In the genomic region with DNA sequence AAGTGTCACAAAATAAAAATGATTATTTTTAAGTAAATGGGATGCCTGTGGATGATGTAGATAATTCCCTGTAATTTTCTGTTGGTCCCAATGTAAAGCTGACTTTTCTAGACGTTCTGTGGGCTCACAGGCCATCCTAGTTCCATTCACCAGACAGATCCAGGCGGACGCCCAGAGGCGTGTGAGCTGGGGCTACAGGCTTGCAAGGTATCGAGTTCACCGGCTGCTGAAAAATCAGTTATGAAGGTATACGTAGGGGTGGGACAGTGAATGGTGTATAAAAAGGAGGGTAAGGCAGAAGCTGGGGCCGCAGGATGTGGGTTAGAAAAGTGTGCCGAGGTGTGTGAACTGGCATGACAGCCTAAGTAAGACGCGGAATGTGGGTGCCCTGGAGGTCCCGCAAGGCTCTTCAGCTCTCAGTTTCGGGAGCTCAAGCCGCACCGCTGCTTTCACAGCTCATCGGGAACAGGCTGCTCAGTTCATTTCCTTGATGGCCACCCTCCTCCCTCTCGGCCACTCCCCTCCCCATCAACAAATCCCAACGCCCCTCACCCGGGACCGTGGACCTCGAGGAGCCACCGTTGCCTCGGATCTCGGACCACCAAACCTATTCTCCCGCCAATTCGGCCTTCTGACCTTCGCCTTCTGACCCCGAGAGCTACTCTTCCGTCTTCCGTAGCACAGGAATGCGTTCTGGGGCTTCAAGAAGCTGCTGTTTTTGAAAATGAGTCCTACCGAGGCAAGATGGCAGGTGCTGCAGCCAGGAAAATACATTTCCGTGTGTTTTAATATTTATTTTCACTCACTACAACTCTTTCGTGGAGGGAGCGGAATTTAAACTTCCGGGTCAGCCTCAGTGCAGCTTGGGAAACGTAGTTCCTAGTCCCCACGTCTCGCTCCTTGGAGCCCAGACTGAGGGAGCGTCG, we compare ENCODE assay signal across 8 cellular contexts. TPM values are rescaled to one million over a fixed set of nuclear protein-coding genes. Genes with fewer than 3 reads are reported as not detected.
DNase-seq lines count a peak whose midpoint lies in the region; ATAC-seq lines count a peak whose summit lies in the region.

A gene with protein sequence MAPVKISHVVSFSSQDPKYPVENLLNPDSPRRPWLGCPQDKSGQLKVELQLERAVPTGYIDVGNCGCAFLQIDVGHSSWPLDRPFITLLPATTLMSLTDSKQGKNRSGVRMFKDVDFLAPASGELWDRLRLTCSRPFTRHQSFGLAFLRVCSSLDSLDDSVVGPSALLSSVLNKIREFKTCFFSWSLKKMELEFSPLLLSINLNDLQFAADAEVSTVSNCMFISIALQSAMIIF (minus strand): TSS at position 782 of the 926 bp plus-strand sequence. CDS start 5,241 bp downstream, outside the sequence.

- H2BK12ac ChIP-seq in mesenchymal stem cell (ENCODE audit: low read length in 2 of 2), result no peak within 1 kb of the TSS

- H4K91ac ChIP-seq in mesenchymal stem cell (ENCODE audit: low read length), result no peak within 1 kb of the TSS

- peak within 1 kb of the TSS; percentile 92 to 100 (median 99) for H3K27ac Mint-ChIP-seq in CD4-positive, alpha-beta memory T cell

- no peak within 1 kb of the TSS for H2AK5ac ChIP-seq in mesenchymal stem cell (ENCODE audit: low read length, severe bottlenecking)

- H3K4me1 Mint-ChIP-seq in CD4-positive, alpha-beta memory T cell, result peaks cover 35 to 55% (median 46%) of the 10 kb centered on the region in 4 donors

- peak within 1 kb of the TSS; percentile 92 to 96 for H3K4me3 ChIP-seq in CD4-positive, alpha-beta memory T cell (ENCODE audit: low read length in 2 of 2)
- H3K4me3 ChIP-seq in mesenchymal stem cell (ENCODE audit: insufficient read depth in 1 of 2, low read depth in 1 of 2, low read length in 2 of 2), result peak within 1 kb of the TSS; percentile 85 to 96

- peak within 1 kb of the TSS in 1 of 2 experiments; percentile 14 for H3K23ac ChIP-seq in mesenchymal stem cell (ENCODE audit: low read length in 2 of 2)

- CTCF ChIA-PET in CD4-positive, alpha-beta memory T cell (lab: Charles Lee; ENCODE audit: partially characterized antibody), result interaction anchor here (0.6 to 2.1 kb wide), 8 partner anchors 17 to 503 kb away, joined by 3 to 7 read pairs (median 4); no protein-coding TSS in a partner anchor

- no peaks in the 10 kb centered on the region for H3K9me3 Mint-ChIP-seq in CD4-positive, alpha-beta memory T cell

- peak within 1 kb of the TSS; percentile 90 for H3K9ac ChIP-seq in mesenchymal stem cell (ENCODE audit: low read length)

- no peaks in the 10 kb centered on the region for H3K36me3 ChIP-seq in CD4-positive, alpha-beta memory T cell (ENCODE audit: insufficient read depth, low read length)
- no peaks in the 10 kb centered on the region for H3K36me3 ChIP-seq in mesenchymal stem cell (ENCODE audit: control insufficient read depth in 1 of 2, insufficient read depth in 2 of 2, low read depth in 1 of 2, low read length in 2 of 2)

- H2BK5ac ChIP-seq in mesenchymal stem cell (ENCODE audit: low read depth, low read length, poor library complexity, severe bottlenecking), result peak within 1 kb of the TSS; percentile 48

- no peaks in the 10 kb centered on the region for H3K27me3 ChIP-seq in CD4-positive, alpha-beta memory T cell (ENCODE audit: insufficient read depth, low read length)
- no peaks in the 10 kb centered on the region for H3K27me3 ChIP-seq in mesenchymal stem cell (ENCODE audit: control insufficient read depth in 1 of 2, insufficient read depth in 1 of 2, low read length in 2 of 2)

- H3K27ac ChIP-seq in CD4-positive, alpha-beta memory T cell (ENCODE audit: low read depth, low read length), result peak within 1 kb of the TSS; percentile 84
- peak within 1 kb of the TSS; percentile 95 for H3K27ac ChIP-seq in mesenchymal stem cell (ENCODE audit: low read length, poor library complexity, severe bottlenecking)

- peak within 1 kb of the TSS; percentile 84 for H3K4me2 ChIP-seq in mesenchymal stem cell (ENCODE audit: low read length, poor library complexity, severe bottlenecking)

- ATAC-seq in GM19372 (IDR thresholded peaks at IDR 0.05; ENCODE audit: low read depth, unreplicated experiment) (peak; percentile 70), HG03469 (IDR thresholded peaks at IDR 0.05; ENCODE audit: unreplicated experiment) (peak; percentile 32)

- peak within 1 kb of the TSS; percentile 95 to 100 (median 98) for H3K4me3 Mint-ChIP-seq in CD4-positive, alpha-beta memory T cell

- H3K4ac ChIP-seq in mesenchymal stem cell (ENCODE audit: low read depth in 1 of 2, low read length in 2 of 2), result peak within 1 kb of the TSS; percentile 9 to 77

- DNase-seq in CD4-positive, alpha-beta memory T cell, result peak; percentile 1 to 93 (median 66)
- DNase-seq in NCI-H524 (lab: John Stamatoyannopoulos, UW) (peak; percentile 85 to 88), mesenchymal stem cell (peak; percentile 96)
- DNase-seq in activated CD4-positive, alpha-beta T cell treated with anti-CD3 and anti-CD28 coated beads, Interleukin-2, amount 50 U/mL, for 24 hours (ENCODE audit: low read depth in 1 of 2, low spot score in 1 of 2), result peak; percentile 51 to 67
- peak; percentile 65 for DNase-seq in effector CD8-positive, alpha-beta T cell (lab: John Stamatoyannopoulos, UW)
- peak; percentile 49 to 56 for DNase-seq in stimulated activated CD8-positive, alpha-beta memory T cell treated with anti-CD3 and anti-CD28 coated beads, Interleukin-2, amount 100 ng/mL, for 48 hours (ENCODE audit: low read depth in 2 of 2)

- H3K36me3 Mint-ChIP-seq in CD4-positive, alpha-beta memory T cell, result peaks cover 0 to 16% of the 10 kb centered on the region in 2 donors

- peaks cover 41% of the 10 kb centered on the region for H3K4me1 ChIP-seq in CD4-positive, alpha-beta memory T cell (ENCODE audit: insufficient read depth, low read length)
- peaks cover 8% of the 10 kb centered on the region for H3K4me1 ChIP-seq in mesenchymal stem cell (ENCODE audit: control insufficient read depth, insufficient read depth, low read depth, low read length)

- H3K18ac ChIP-seq in mesenchymal stem cell (ENCODE audit: low read depth in 1 of 2, low read length in 2 of 2), result peak within 1 kb of the TSS; percentile 60 to 82

- H3K14ac ChIP-seq in mesenchymal stem cell (ENCODE audit: low read length in 2 of 2), result peak within 1 kb of the TSS in 1 of 2 experiments; percentile 94

- H4K8ac ChIP-seq in mesenchymal stem cell (ENCODE audit: low read length), result peak within 1 kb of the TSS; percentile 82

- under 1% methylated on average over 40 of the region's 41 CpGs for WGBS in mesenchymal stem cell

- H3K27me3 Mint-ChIP-seq in CD4-positive, alpha-beta memory T cell, result no peaks in the 10 kb centered on the region

- H2AFZ ChIP-seq in mesenchymal stem cell (ENCODE audit: low read depth, low read length), result peak within 1 kb of the TSS; percentile 85

- no peaks in the 10 kb centered on the region for H3K9me3 ChIP-seq in CD4-positive, alpha-beta memory T cell (ENCODE audit: control insufficient read depth in 1 of 2, low read length in 2 of 2)
- H3K9me3 ChIP-seq in mesenchymal stem cell (ENCODE audit: control insufficient read depth, low read length), result no peaks in the 10 kb centered on the region

- peak within 1 kb of the TSS; percentile 73 for H2BK120ac ChIP-seq in mesenchymal stem cell (ENCODE audit: low read depth, low read length)

- H3K79me1 ChIP-seq in mesenchymal stem cell (replicated peaks; ENCODE audit: low read length, poor library complexity, severe bottlenecking), result peaks cover 11% of the 10 kb centered on the region

- intact Hi-C loops in CD4-positive, alpha-beta memory T cell (cut with micrococcal nuclease), result loop anchor here (1.0 to 5.0 kb wide), 7 partner anchors 115 to 504 kb away; a partner anchor contains a TSS

- POLR2A ChIA-PET in CD4-positive, alpha-beta memory T cell (lab: Charles Lee; ENCODE audit: partially characterized antibody), result interaction anchor here (0.7 to 2.9 kb wide), 16 partner anchors 8 to 475 kb away, joined by 3 to 33 read pairs (median 6); a partner anchor contains a TSS

- H2BK15ac ChIP-seq in mesenchymal stem cell (ENCODE audit: low read depth, poor library complexity, severe bottlenecking), result no peak within 1 kb of the TSS

RNA-seq across cellular contexts. Expression of the gene that starts here (rescaled TPM):
- 10 to 100 TPM; 25.3 to 26.2 TPM for total RNA-seq in CD4-positive, alpha-beta memory T cell
- polyA plus RNA-seq in CD4-positive, alpha-beta memory T cell, result 1 to 10 TPM; 4.3 to 4.6 TPM
- 0.97 TPM for polyA plus RNA-seq in mesenchymal stem cell (2013, experiment 1 of 2)
- 1.1 TPM for polyA plus RNA-seq in mesenchymal stem cell (2013, experiment 2 of 2)

Comparison
In these comparisons a context has a peak if more than half of its experiments do, and no peak if none do; other contexts are left out.
1. Peak in every context shown above with its lines: DNase-seq, ATAC-seq, H3K4me3 ChIP-seq and H3K27ac ChIP-seq.